ENCODE assay signal across 9 cellular contexts in the genomic region with DNA sequence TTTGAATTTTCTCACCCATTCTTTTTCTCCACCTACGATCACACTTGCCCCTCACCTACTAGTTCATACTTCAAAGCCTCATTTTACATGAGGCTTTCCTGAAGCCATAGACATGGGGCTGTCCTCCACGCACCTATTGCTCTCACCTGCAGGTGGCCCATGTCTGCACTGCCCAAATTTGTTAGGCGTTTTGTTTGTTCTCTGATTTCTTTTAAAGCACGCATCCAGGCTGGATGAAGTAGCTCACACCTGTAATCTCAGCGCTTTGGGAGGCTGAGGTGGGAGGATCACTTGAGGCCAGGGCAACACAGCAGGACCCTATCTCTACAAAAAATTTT.
DNase-seq lines count a peak whose midpoint lies in the region; ATAC-seq and TF ChIP-seq lines count a peak whose summit lies in the region.
"Had no signal": no experiment of that assay in that cellular context is flagged by ENCODE, and none has a peak within 500 bp of the region (broad histone marks: within the 10 kb centered on the region; RNA-seq: fewer than 3 reads in every experiment).

No MANE protein-coding gene starts in this region.

- H3K27me3 Mint-ChIP-seq in T-helper 17 cell (no peaks in the 10 kb centered on the region), memory B cell (no peaks in the 10 kb centered on the region)

- H3K36me3 Mint-ChIP-seq in T-helper 17 cell (ENCODE audit: low read depth) = peaks cover 6% of the 10 kb centered on the region
- H3K36me3 Mint-ChIP-seq in memory B cell = peaks cover 1% of the 10 kb centered on the region

- TF ChIP-seq CTCF in GM12865 (IDR thresholded peaks at IDR 0.05; ENCODE audit: insufficient read depth, low read depth, low read length, missing control alignments) = peak; percentile 20

- H3K4me1 Mint-ChIP-seq in T-helper 17 cell (peaks cover 68% of the 10 kb centered on the region), memory B cell (peaks cover 45% of the 10 kb centered on the region)

- H3K9me3 ChIP-seq in T-helper 17 cell (ENCODE audit: control insufficient read depth, low read length, poor library complexity, severe bottlenecking) = no peaks in the 10 kb centered on the region

- H3K9me3 Mint-ChIP-seq in memory B cell = no peaks in the 10 kb centered on the region

- ATAC-seq in GM21723 (IDR thresholded peaks at IDR 0.05; ENCODE audit: unreplicated experiment) (peak; percentile 29), T-helper 17 cell (peak; percentile 77), memory B cell (ENCODE audit: low read depth) (peak; percentile 60)

- peak overlapping the region; percentile 61 for H3K4me3 ChIP-seq in GM12865 (ENCODE audit: low read depth, low read length)

- H3K27ac Mint-ChIP-seq in T-helper 17 cell (peak overlapping the region; percentile 100), memory B cell (peak overlapping the region; percentile 97)

- peak; percentile 48 for DNase-seq in GM12865 (ENCODE audit: low read depth)
- DNase-seq in T-helper 17 cell = no peak
- DNase-seq in memory B cell (ENCODE audit: low spot score in 2 of 2) = no peak
- DNase-seq in hypothalamus (lab: John Stamatoyannopoulos, UW) = no peak
- no peak for DNase-seq in COLO829 (ENCODE audit: low spot score)
- DNase-seq in NCI-H146 treated with DMSO at 0.1 percent for 48 hours (lab: John Stamatoyannopoulos, UW; ENCODE audit: unreplicated experiment) = no peak
- no peak for DNase-seq in SW 1271 (lab: John Stamatoyannopoulos, UW)
- DNase-seq: NCI-H146 had no signal

- H3K4me3 Mint-ChIP-seq in T-helper 17 cell (peak overlapping the region; percentile 100), memory B cell (peak overlapping the region; percentile 91)
